Comparison of ENCODE assay signal across 17 cellular contexts in genomic region chr3:150531775-150532174, GRCh38. TPM values are rescaled to one million over a fixed set of nuclear protein-coding genes. Genes with fewer than 3 reads are reported as not detected.
DNase-seq lines count a peak whose midpoint lies in the region; ATAC-seq and TF ChIP-seq lines count a peak whose summit lies in the region.
"Had no signal": no experiment of that assay in that cellular context is flagged by ENCODE, and none has a peak within 500 bp of the region (broad histone marks: within the 10 kb centered on the region; RNA-seq: fewer than 3 reads in every experiment).

No MANE protein-coding gene starts in this region.

- no peak for TF ChIP-seq CTCF in activated CD8-positive, alpha-beta T cell treated with anti-CD3 and anti-CD28 coated beads for 36 hours (IDR thresholded peaks at IDR 0.05)
- no peak for TF ChIP-seq CTCF in HEK293 (tag by site-specific recombination; IDR thresholded peaks at IDR 0.05)

- no peaks in the 10 kb centered on the region for H3K9me3 ChIP-seq in HEK293 (ENCODE audit: control insufficient read depth, insufficient read depth, low read depth, low read length)
- H3K9me3 ChIP-seq: BLaER1, Caco-2, HAP-1 had no signal

- no peak overlapping the region for H3K27ac Mint-ChIP-seq in activated CD8-positive, alpha-beta T cell treated with anti-CD3 and anti-CD28 coated beads for 36 hours
- no peak overlapping the region for H3K27ac Mint-ChIP-seq in activated CD8-positive, alpha-beta T cell treated with anti-CD3 and anti-CD28 coated beads, Interleukin-2, amount 10 ng/mL, durations not matched to agents 7 days and 5 days
- H3K27ac Mint-ChIP-seq in activated naive CD8-positive, alpha-beta T cell, result peak overlapping the region; percentile 42
- peak overlapping the region; percentile 29 for H3K27ac Mint-ChIP-seq in stimulated activated naive CD8-positive, alpha-beta T cell treated with anti-CD3 and anti-CD28 coated beads, Interleukin-15, Interleukin-2, amounts not matched to agents 100 ng/mL and 50 ng/mL, for 24 hours
- H3K27ac Mint-ChIP-seq: HFFc6 had no signal

- peak; percentile 94 for ATAC-seq in activated CD8-positive, alpha-beta T cell treated with anti-CD3 and anti-CD28 coated beads for 36 hours
- ATAC-seq in activated CD8-positive, alpha-beta T cell treated with anti-CD3 and anti-CD28 coated beads, Interleukin-2, amount 10 ng/mL, durations not matched to agents 7 days and 5 days, result no peak
- ATAC-seq in HG03442 (IDR thresholded peaks at IDR 0.05; ENCODE audit: unreplicated experiment), result no peak

- no peaks in the 10 kb centered on the region for H3K36me3 Mint-ChIP-seq in activated CD8-positive, alpha-beta T cell treated with anti-CD3 and anti-CD28 coated beads for 36 hours (ENCODE audit: low read depth)
- no peaks in the 10 kb centered on the region for H3K36me3 Mint-ChIP-seq in activated CD8-positive, alpha-beta T cell treated with anti-CD3 and anti-CD28 coated beads, Interleukin-2, amount 10 ng/mL, durations not matched to agents 7 days and 5 days (ENCODE audit: low read depth)
- H3K36me3 Mint-ChIP-seq in activated naive CD8-positive, alpha-beta T cell, result peaks cover 2% of the 10 kb centered on the region
- no peaks in the 10 kb centered on the region for H3K36me3 Mint-ChIP-seq in stimulated activated naive CD8-positive, alpha-beta T cell treated with anti-CD3 and anti-CD28 coated beads, Interleukin-15, Interleukin-2, amounts not matched to agents 100 ng/mL and 50 ng/mL, for 24 hours (ENCODE audit: low read depth)
- H3K36me3 Mint-ChIP-seq: CD8-positive, alpha-beta memory T cell had no signal

- no peaks in the 10 kb centered on the region for H3K36me3 ChIP-seq in HEK293 (ENCODE audit: control insufficient read depth in 2 of 2, insufficient read depth in 1 of 2, low read length in 2 of 2)
- H3K36me3 ChIP-seq: BLaER1, HAP-1 had no signal

- peaks cover 8% of the 10 kb centered on the region for H3K4me1 Mint-ChIP-seq in activated CD8-positive, alpha-beta T cell treated with anti-CD3 and anti-CD28 coated beads for 36 hours (ENCODE audit: low read depth)
- H3K4me1 Mint-ChIP-seq in activated CD8-positive, alpha-beta T cell treated with anti-CD3 and anti-CD28 coated beads, Interleukin-2, amount 10 ng/mL, durations not matched to agents 7 days and 5 days (ENCODE audit: low read depth), result peaks cover 5% of the 10 kb centered on the region
- peaks cover 6% of the 10 kb centered on the region for H3K4me1 Mint-ChIP-seq in activated naive CD8-positive, alpha-beta T cell (ENCODE audit: low read depth)
- peaks cover 11% of the 10 kb centered on the region for H3K4me1 Mint-ChIP-seq in stimulated activated naive CD8-positive, alpha-beta T cell treated with anti-CD3 and anti-CD28 coated beads, Interleukin-15, Interleukin-2, amounts not matched to agents 100 ng/mL and 50 ng/mL, for 24 hours (ENCODE audit: low read depth)
- H3K4me1 Mint-ChIP-seq: CD8-positive, alpha-beta memory T cell had no signal

- H3K4me3 ChIP-seq in HEK293 (ENCODE audit: low read depth, low read length), result no peak overlapping the region
- H3K4me3 ChIP-seq: BLaER1, HAP-1 had no signal

- CTCF ChIA-PET in activated CD8-positive, alpha-beta T cell treated with anti-CD3 and anti-CD28 coated beads for 36 hours (lab: Charles Lee), result interaction anchor here (3.5 kb wide), 1 partner anchor 13 kb away, joined by 13 read pairs; no protein-coding TSS in a partner anchor
- CTCF ChIA-PET in activated CD8-positive, alpha-beta T cell treated with anti-CD3 and anti-CD28 coated beads, Interleukin-2, amount 10 ng/mL, durations not matched to agents 7 days and 5 days (lab: Charles Lee), result interaction anchor here (1.2 kb wide), 1 partner anchor 333 kb away, joined by 3 read pairs; no protein-coding TSS in a partner anchor
- CTCF ChIA-PET in HEK293 (lab: Yijun Ruan, JAX), result no interaction called here

- POLR2A ChIA-PET in activated CD8-positive, alpha-beta T cell treated with anti-CD3 and anti-CD28 coated beads for 36 hours (lab: Charles Lee), result interaction anchor here (1.0 kb wide), 1 partner anchor 14 kb away, joined by 3 read pairs; the partner anchor contains the start of gene SERP1
- POLR2A ChIA-PET in activated CD8-positive, alpha-beta T cell treated with anti-CD3 and anti-CD28 coated beads, Interleukin-2, amount 10 ng/mL, durations not matched to agents 7 days and 5 days (lab: Charles Lee), result no interaction called here
- POLR2A ChIA-PET in HEK293 (lab: Yijun Ruan, JAX), result no interaction called here

- H3K9me3 Mint-ChIP-seq in activated CD8-positive, alpha-beta T cell treated with anti-CD3 and anti-CD28 coated beads for 36 hours, result no peaks in the 10 kb centered on the region
- no peaks in the 10 kb centered on the region for H3K9me3 Mint-ChIP-seq in activated CD8-positive, alpha-beta T cell treated with anti-CD3 and anti-CD28 coated beads, Interleukin-2, amount 10 ng/mL, durations not matched to agents 7 days and 5 days (ENCODE audit: insufficient read depth)
- no peaks in the 10 kb centered on the region for H3K9me3 Mint-ChIP-seq in activated naive CD8-positive, alpha-beta T cell (ENCODE audit: low read depth)
- no peaks in the 10 kb centered on the region for H3K9me3 Mint-ChIP-seq in stimulated activated naive CD8-positive, alpha-beta T cell treated with anti-CD3 and anti-CD28 coated beads, Interleukin-15, Interleukin-2, amounts not matched to agents 100 ng/mL and 50 ng/mL, for 24 hours
- H3K9me3 Mint-ChIP-seq: CD8-positive, alpha-beta memory T cell; HFFc6 had no signal

- no peak overlapping the region for H3K27ac ChIP-seq in HEK293 (ENCODE audit: extremely low read depth, low read depth, low read length)
- H3K27ac ChIP-seq: BLaER1, HL-60 had no signal

- no peak overlapping the region for H3K4me3 Mint-ChIP-seq in activated CD8-positive, alpha-beta T cell treated with anti-CD3 and anti-CD28 coated beads for 36 hours
- no peak overlapping the region for H3K4me3 Mint-ChIP-seq in activated CD8-positive, alpha-beta T cell treated with anti-CD3 and anti-CD28 coated beads, Interleukin-2, amount 10 ng/mL, durations not matched to agents 7 days and 5 days
- H3K4me3 Mint-ChIP-seq in activated naive CD8-positive, alpha-beta T cell, result no peak overlapping the region
- no peak overlapping the region for H3K4me3 Mint-ChIP-seq in stimulated activated naive CD8-positive, alpha-beta T cell treated with anti-CD3 and anti-CD28 coated beads, Interleukin-15, Interleukin-2, amounts not matched to agents 100 ng/mL and 50 ng/mL, for 24 hours
- H3K4me3 Mint-ChIP-seq: CD8-positive, alpha-beta memory T cell; HFFc6 had no signal

- H3K4me1 ChIP-seq in HEK293 (ENCODE audit: control insufficient read depth, insufficient read depth, low read length), result no peaks in the 10 kb centered on the region
- H3K4me1 ChIP-seq: BLaER1, Caco-2 had no signal

- no peak for DNase-seq in activated CD8-positive, alpha-beta T cell treated with anti-CD3 and anti-CD28 coated beads for 36 hours
- DNase-seq in activated CD8-positive, alpha-beta T cell treated with anti-CD3 and anti-CD28 coated beads, Interleukin-2, amount 10 ng/mL, durations not matched to agents 7 days and 5 days, result no peak
- DNase-seq in foreskin melanocyte, result no peak
- DNase-seq: 8988T; AML-193; Caco-2; CD8-positive, alpha-beta memory T cell; DND-41; GDM1; HFFc6 had no signal

- intact Hi-C loops in activated CD8-positive, alpha-beta T cell treated with anti-CD3 and anti-CD28 coated beads for 36 hours (cut with micrococcal nuclease), result no loop called here

- no peaks in the 10 kb centered on the region for H3K27me3 Mint-ChIP-seq in activated CD8-positive, alpha-beta T cell treated with anti-CD3 and anti-CD28 coated beads for 36 hours
- peaks cover 4% of the 10 kb centered on the region for H3K27me3 Mint-ChIP-seq in activated CD8-positive, alpha-beta T cell treated with anti-CD3 and anti-CD28 coated beads, Interleukin-2, amount 10 ng/mL, durations not matched to agents 7 days and 5 days (ENCODE audit: low read depth)
- H3K27me3 Mint-ChIP-seq in activated naive CD8-positive, alpha-beta T cell, result no peaks in the 10 kb centered on the region
- no peaks in the 10 kb centered on the region for H3K27me3 Mint-ChIP-seq in stimulated activated naive CD8-positive, alpha-beta T cell treated with anti-CD3 and anti-CD28 coated beads, Interleukin-15, Interleukin-2, amounts not matched to agents 100 ng/mL and 50 ng/mL, for 24 hours
- H3K27me3 Mint-ChIP-seq: CD8-positive, alpha-beta memory T cell had no signal

TF ChIP-seq in HEK293, 187 proteins besides CTCF, POLR2A, EP300 and RAD21:
- 0 out of 2 replicates have a peak, but pooled peaks have one; percentile 31 for TF ChIP-seq ZNF10 (tag by site-specific recombination; IDR thresholded peaks at IDR 0.05)
- no peak for TF ChIP-seq ZSCAN23 (tag by site-specific recombination; IDR thresholded peaks at IDR 0.05)
TF ChIP-seq in HEK293: peak in this region for 1.

RNA-seq across cellular contexts. Expression of gene SERP1, which starts 14.5 kb away (rescaled TPM):
- total RNA-seq in activated CD8-positive, alpha-beta T cell treated with anti-CD3 and anti-CD28 coated beads for 36 hours, result 100 to 1,000 TPM; 115 TPM
- 10 to 100 TPM; 83.4 to 87.3 TPM for total RNA-seq in activated CD8-positive, alpha-beta T cell treated with anti-CD3 and anti-CD28 coated beads, Interleukin-2, amount 10 ng/mL, durations not matched to agents 7 days and 5 days

RNA-seq across cellular contexts. Expression of gene EIF2A, which starts 14.8 kb away (rescaled TPM):
- total RNA-seq in activated CD8-positive, alpha-beta T cell treated with anti-CD3 and anti-CD28 coated beads for 36 hours, result 100 to 1,000 TPM; 130 to 136 TPM
- total RNA-seq in activated CD8-positive, alpha-beta T cell treated with anti-CD3 and anti-CD28 coated beads, Interleukin-2, amount 10 ng/mL, durations not matched to agents 7 days and 5 days, result 10 to 100 TPM; 77.0 to 89.0 TPM

Comparison
In these comparisons a context has a peak if more than half of its experiments do, and no peak if none do; other contexts are left out.
1. H3K27ac Mint-ChIP-seq: peak in activated naive CD8-positive, alpha-beta T cell (single experiment) and stimulated activated naive CD8-positive, alpha-beta T cell treated with anti-CD3 and anti-CD28 coated beads, Interleukin-15, Interleukin-2, amounts not matched to agents 100 ng/mL and 50 ng/mL, for 24 hours (single experiment); none in activated CD8-positive, alpha-beta T cell treated with anti-CD3 and anti-CD28 coated beads for 36 hours (single experiment) and activated CD8-positive, alpha-beta T cell treated with anti-CD3 and anti-CD28 coated beads, Interleukin-2, amount 10 ng/mL, durations not matched to agents 7 days and 5 days (single experiment).